ENCODE assay signal across 9 cellular contexts in genomic region chr12:69553626-69554248, GRCh38. TPM values are rescaled to one million over a fixed set of nuclear protein-coding genes. Genes with fewer than 3 reads are reported as not detected.
DNase-seq lines count a peak whose midpoint lies in the region; ATAC-seq and TF ChIP-seq lines count a peak whose summit lies in the region.
"Had no signal": no experiment of that assay in that cellular context is flagged by ENCODE, and none has a peak within 500 bp of the region (broad histone marks: within the 10 kb centered on the region; RNA-seq: fewer than 3 reads in every experiment).

No MANE protein-coding gene starts in this region.

- H3K27me3 ChIP-seq in BE2C (no peaks in the 10 kb centered on the region), H7 (ENCODE audit: control insufficient read depth, insufficient read depth, low read length) (no peaks in the 10 kb centered on the region)
- H3K27me3 ChIP-seq in effector memory CD4-positive, alpha-beta T cell (replicated peaks; ENCODE audit: control insufficient read depth, insufficient read depth, low read length, poor library complexity, severe bottlenecking) = no peaks in the 10 kb centered on the region

- CTCF ChIA-PET in WTC11 (lab: Charles Lee) = interaction anchor here (0.8 kb wide), 1 partner anchor 36 kb away, joined by 3 read pairs; no protein-coding TSS in a partner anchor

- no peaks in the 10 kb centered on the region for H3K36me3 Mint-ChIP-seq in WTC11

- no peaks in the 10 kb centered on the region for H3K27me3 Mint-ChIP-seq in WTC11 (ENCODE audit: low read depth)

- H3K36me3 ChIP-seq in BE2C (no peaks in the 10 kb centered on the region), H7 (replicated peaks; ENCODE audit: control insufficient read depth, insufficient read depth, low read length) (no peaks in the 10 kb centered on the region)
- H3K36me3 ChIP-seq in effector memory CD4-positive, alpha-beta T cell (ENCODE audit: control insufficient read depth, insufficient read depth, low read length) = no peaks in the 10 kb centered on the region

- no peaks in the 10 kb centered on the region for H3K9me3 ChIP-seq in BE2C
- H3K9me3 ChIP-seq in effector memory CD4-positive, alpha-beta T cell (ENCODE audit: control insufficient read depth, low read length) = no peaks in the 10 kb centered on the region

- H3K4me3 ChIP-seq in BE2C (ENCODE audit: low read depth, low read length) = no peak overlapping the region
- H3K4me3 ChIP-seq in H7 (ENCODE audit: insufficient read depth, low read depth, low read length) = no peak overlapping the region
- H3K4me3 ChIP-seq in effector memory CD4-positive, alpha-beta T cell (ENCODE audit: insufficient read depth, low read depth, low read length, poor library complexity, severe bottlenecking) = no peak overlapping the region

- no peak overlapping the region for H3K4me3 Mint-ChIP-seq in WTC11
- H3K4me3 Mint-ChIP-seq: neural crest cell had no signal

- DNase-seq in BE2C = peak; percentile 34
- DNase-seq in M059J (ENCODE audit: low read depth) = peak; percentile 86
- DNase-seq in WTC11 (ENCODE audit: low spot score) = no peak
- DNase-seq in inferior parietal cortex (ENCODE audit: extremely low spot score) = peak; percentile 48
- no peak for DNase-seq in posterior vena cava (ENCODE audit: low spot score)
- DNase-seq in H7 = no peak
- no peak for DNase-seq in effector memory CD4-positive, alpha-beta T cell

- peaks cover 14% of the 10 kb centered on the region for H3K4me1 ChIP-seq in BE2C
- no peaks in the 10 kb centered on the region for H3K4me1 ChIP-seq in effector memory CD4-positive, alpha-beta T cell (ENCODE audit: control insufficient read depth, insufficient read depth, low read length, poor library complexity, severe bottlenecking)

- intact Hi-C loops in posterior vena cava (cut with DNase I) = no loop called here

- H3K4me1 Mint-ChIP-seq in WTC11 = peaks cover 8% of the 10 kb centered on the region

- ATAC-seq in WTC11 (no peak), HG02588 (IDR thresholded peaks at IDR 0.05; ENCODE audit: unreplicated experiment) (no peak)

- H3K27ac Mint-ChIP-seq in WTC11 = peak overlapping the region; percentile 86

- POLR2A ChIA-PET in WTC11 (lab: Charles Lee) = no interaction called here

- no peak for TF ChIP-seq CTCF in BE2C (IDR thresholded peaks at IDR 0.05; ENCODE audit: low read depth, low read length)
- TF ChIP-seq CTCF in WTC11 (IDR thresholded peaks at IDR 0.05) = no peak

- H3K9me3 Mint-ChIP-seq in WTC11 = no peaks in the 10 kb centered on the region
- H3K9me3 Mint-ChIP-seq: neural crest cell had no signal

- no peak overlapping the region for H3K27ac ChIP-seq in effector memory CD4-positive, alpha-beta T cell (ENCODE audit: insufficient read depth, low read length, poor library complexity, severe bottlenecking)

TF ChIP-seq in WTC11, 78 proteins besides CTCF, POLR2A, EP300 and RAD21:
- TF ChIP-seq IRF2 (CRISPR knock-in tag; IDR thresholded peaks at IDR 0.05; ENCODE audit: borderline replicate concordance, low read depth) (no peak), KAT7 (CRISPR knock-in tag; IDR thresholded peaks at IDR 0.05; ENCODE audit: borderline replicate concordance) (no peak), RELA (CRISPR knock-in tag; IDR thresholded peaks at IDR 0.05; ENCODE audit: borderline replicate concordance) (no peak), MYBL2 (CRISPR knock-in tag; IDR thresholded peaks at IDR 0.05) (no peak), ATF6 (CRISPR knock-in tag; IDR thresholded peaks at IDR 0.05) (no peak), ZNF232 (CRISPR knock-in tag; IDR thresholded peaks at IDR 0.05) (no peak), FOXP1 (CRISPR knock-in tag; IDR thresholded peaks at IDR 0.05; ENCODE audit: borderline replicate concordance) (no peak), HMGA2 (CRISPR knock-in tag; IDR thresholded peaks at IDR 0.05) (no peak), ZNF396 (CRISPR knock-in tag; IDR thresholded peaks at IDR 0.05; ENCODE audit: borderline replicate concordance) (no peak), CBFB (CRISPR knock-in tag; IDR thresholded peaks at IDR 0.05; ENCODE audit: low read depth) (no peak), SMAD3 (CRISPR knock-in tag; IDR thresholded peaks at IDR 0.05; ENCODE audit: borderline replicate concordance) (no peak), ZNF121 (CRISPR knock-in tag; IDR thresholded peaks at IDR 0.05) (no peak), ZNF423 (CRISPR knock-in tag; IDR thresholded peaks at IDR 0.05) (no peak), ZNF671 (CRISPR knock-in tag; IDR thresholded peaks at IDR 0.05) (no peak), ETV6 (CRISPR knock-in tag; IDR thresholded peaks at IDR 0.05) (no peak), SOX15 (CRISPR knock-in tag; IDR thresholded peaks at IDR 0.05) (no peak), AR (CRISPR knock-in tag; IDR thresholded peaks at IDR 0.05) (no peak), ZNF138 (CRISPR knock-in tag; conservative IDR thresholded peaks at IDR 0.05) (no peak), OVOL2 (CRISPR knock-in tag; IDR thresholded peaks at IDR 0.05; ENCODE audit: borderline replicate concordance) (no peak)

RNA-seq across cellular contexts. Expression of gene CCT2, which starts 31.5 kb away (rescaled TPM):
- polyA plus RNA-seq in BE2C (2012; ENCODE audit: insufficient read depth, insufficient read length, low read depth) = 218 TPM
- 215 and 244 TPM in 2 replicates for total RNA-seq in M059J (2014; rRNA removed; shearing (Covaris generic))
- total RNA-seq in WTC11 (2021) (297 to 342 TPM (median 301 TPM) in 3 replicates), posterior vena cava (100 to 1,000 TPM in 1 of 2 donors, 10 to 100 TPM in 1; 94.3 to 144 TPM)
- 480 and 506 TPM in 2 replicates for total RNA-seq in H7 (2014; rRNA removed; shearing (Covaris generic))

RNA-seq across cellular contexts. Expression of gene LRRC10, which starts 57.0 kb away (rescaled TPM):
- polyA plus RNA-seq in BE2C (2012; ENCODE audit: insufficient read depth, insufficient read length, low read depth) = not detected
- total RNA-seq in M059J (2014; rRNA removed; shearing (Covaris generic)) = not detected in 2 replicates
- total RNA-seq in WTC11 (2021) (not detected in 3 replicates), posterior vena cava (not detected)
- total RNA-seq in H7 (2014; rRNA removed; shearing (Covaris generic)) = not detected in 2 replicates
- total RNA-seq: neural crest cell had no signal

Comparison
In these comparisons a context has a peak if more than half of its experiments do, and no peak if none do; other contexts are left out.
1. DNase-seq: peak in BE2C (single experiment), M059J (single experiment) and inferior parietal cortex (single experiment); none in WTC11 (single experiment), posterior vena cava (single experiment), H7 (single experiment) and effector memory CD4-positive, alpha-beta T cell (0 of 3).